Comparison of ENCODE assay signal across 20 cellular contexts in genomic region chr17:63880706-63881105, GRCh38. TPM values are rescaled to one million over a fixed set of nuclear protein-coding genes. Genes with fewer than 3 reads are reported as not detected.
A peak's percentile ranks its signal among the peaks of the same experiment; 100 is the strongest.
DNase-seq lines count a peak whose midpoint lies in the region; ATAC-seq, FAIRE-seq and TF ChIP-seq lines count a peak whose summit lies in the region.
"Had no signal": no experiment of that assay in that cellular context is flagged by ENCODE, and none has a peak within 500 bp of the region (broad histone marks: within the 10 kb centered on the region; RNA-seq: fewer than 3 reads in every experiment).

No MANE protein-coding gene starts in this region.

- H2AFZ ChIP-seq in HepG2 (ENCODE audit: low read length), result no peak overlapping the region

- H3K27me3 ChIP-seq in HepG2 (ENCODE audit: control insufficient read depth in 1 of 2, insufficient read depth in 2 of 2, low read length in 2 of 2) (peaks cover 0 to under 1% of the 10 kb centered on the region in 2 experiments; a peak in 3 of 5 replicates), aorta (ENCODE audit: control insufficient read depth in 1 of 2, insufficient read depth in 2 of 2, low read length in 1 of 2) (no peaks in the 10 kb centered on the region)
- H3K27me3 ChIP-seq: BLaER1 had no signal

- no peak for FAIRE-seq in HepG2 (lab: Jason Lieb, UNC)
- FAIRE-seq: K562 had no signal

- in situ Hi-C loops in HepG2 (cut with HindIII; ENCODE audit: extremely low pct_ligation_motif_present, low pct_unique_long_range_greater_than_20kb), result no loop called here

- CTCF ChIA-PET in activated CD8-positive, alpha-beta memory T cell treated with anti-CD3 and anti-CD28 coated beads, Interleukin-2, amount 10 ng/mL, durations not matched to agents 7 days and 5 days (lab: Charles Lee), result interaction anchor here (1.0 to 3.9 kb wide), 3 partner anchors 15 to 39 kb away, joined by 3 to 23 read pairs (median 8); no protein-coding TSS in a partner anchor
- CTCF ChIA-PET in HepG2 (lab: Yijun Ruan, JAX; ENCODE audit: low intra/inter-chr PET ratio, low total read pairs), result no interaction called here

- no peak for TF ChIP-seq POLR2A in HepG2 (IDR thresholded peaks at IDR 0.05; ENCODE audit: insufficient read depth in 1 of 2, low read depth in 2 of 2, low read length in 2 of 2)

- H3K79me2 ChIP-seq in HepG2 (ENCODE audit: insufficient read depth, low read length), result no peaks in the 10 kb centered on the region

- H3K27ac Mint-ChIP-seq in activated CD8-positive, alpha-beta memory T cell treated with anti-CD3 and anti-CD28 coated beads, Interleukin-2, amount 10 ng/mL, durations not matched to agents 7 days and 5 days, result no peak overlapping the region
- H3K27ac Mint-ChIP-seq: CD14-positive monocyte had no signal

- no peak overlapping the region for H3K4me2 ChIP-seq in HepG2 (ENCODE audit: low read depth, low read length)
- H3K4me2 ChIP-seq: BLaER1 had no signal

- no peaks in the 10 kb centered on the region for H4K20me1 ChIP-seq in HepG2 (ENCODE audit: insufficient read depth, low read length)
- H4K20me1 ChIP-seq: BLaER1 had no signal

- H3K27ac ChIP-seq in HepG2 (ENCODE audit: extremely low read length, insufficient read depth, low read length) (no peak overlapping the region), aorta (ENCODE audit: low read depth in 1 of 2, low read length in 2 of 2) (no peak overlapping the region)
- H3K27ac ChIP-seq: 22Rv1, BLaER1, HL-60 had no signal

- TF ChIP-seq EP300 in HepG2 (IDR thresholded peaks at IDR 0.05; ENCODE audit: low read depth in 2 of 2, low read length in 2 of 2), result no peak
- TF ChIP-seq EP300 in HepG2 (CRISPR knock-in tag; IDR thresholded peaks at IDR 0.05; ENCODE audit: borderline replicate concordance), result no peak

- POLR2A ChIA-PET in HepG2 (lab: Yijun Ruan, JAX), result no interaction called here

- H3K9me3 ChIP-seq in HepG2 (ENCODE audit: low read length), result no peaks in the 10 kb centered on the region
- no peaks in the 10 kb centered on the region for H3K9me3 ChIP-seq in aorta (ENCODE audit: control insufficient read depth, low read length)
- H3K9me3 ChIP-seq: BLaER1 had no signal

- intact Hi-C loops in HepG2 (cut with micrococcal nuclease; ENCODE audit: unreplicated experiment) (no loop called here), aorta (cut with DNase I) (no loop called here)

- no peaks in the 10 kb centered on the region for H3K9me3 Mint-ChIP-seq in activated CD8-positive, alpha-beta memory T cell treated with anti-CD3 and anti-CD28 coated beads, Interleukin-2, amount 10 ng/mL, durations not matched to agents 7 days and 5 days (ENCODE audit: low read depth)
- H3K9me3 Mint-ChIP-seq: CD14-positive monocyte; CD4-positive, alpha-beta memory T cell had no signal

- H3K36me3 Mint-ChIP-seq in activated CD8-positive, alpha-beta memory T cell treated with anti-CD3 and anti-CD28 coated beads, Interleukin-2, amount 10 ng/mL, durations not matched to agents 7 days and 5 days, result no peaks in the 10 kb centered on the region
- H3K36me3 Mint-ChIP-seq: CD14-positive monocyte; CD4-positive, alpha-beta memory T cell had no signal

- TF ChIP-seq CTCF in HepG2 (CRISPR knock-in tag; IDR thresholded peaks at IDR 0.05), result no peak

- 60% methylated on average over 2 of the region's 12 CpGs for WGBS in HepG2 (ENCODE audit: low lambda C conversion rate)
- 87 to 88% methylated on average over 12 of the region's 12 CpGs for WGBS in aorta, 2 donors

- no peak for TF ChIP-seq RAD21 in HepG2 (CRISPR knock-in tag; IDR thresholded peaks at IDR 0.05)

- peaks cover 10% of the 10 kb centered on the region for H3K4me1 Mint-ChIP-seq in activated CD8-positive, alpha-beta memory T cell treated with anti-CD3 and anti-CD28 coated beads, Interleukin-2, amount 10 ng/mL, durations not matched to agents 7 days and 5 days
- H3K4me1 Mint-ChIP-seq: CD14-positive monocyte had no signal

- peaks cover 9% of the 10 kb centered on the region; the same call in 1 of the 2 replicates for H3K4me1 ChIP-seq in HepG2 (ENCODE audit: insufficient read depth, low read length)
- H3K4me1 ChIP-seq in aorta (ENCODE audit: control insufficient read depth in 1 of 2, insufficient read depth in 2 of 2, low read length in 2 of 2), result no peaks in the 10 kb centered on the region

- no peak for ATAC-seq in activated CD8-positive, alpha-beta memory T cell treated with anti-CD3 and anti-CD28 coated beads, Interleukin-2, amount 10 ng/mL, durations not matched to agents 7 days and 5 days
- ATAC-seq in HepG2 (peak; percentile 10; the same call in 2 of the 3 replicates), aorta (ENCODE audit: low FRiP score) (peak; percentile 22)

- no peak overlapping the region for H3K4me3 Mint-ChIP-seq in activated CD8-positive, alpha-beta memory T cell treated with anti-CD3 and anti-CD28 coated beads, Interleukin-2, amount 10 ng/mL, durations not matched to agents 7 days and 5 days
- H3K4me3 Mint-ChIP-seq: CD14-positive monocyte; CD4-positive, alpha-beta memory T cell had no signal

- no peak overlapping the region for H3K9ac ChIP-seq in HepG2 (ENCODE audit: insufficient read depth, low read depth, low read length)
- H3K9ac ChIP-seq: BLaER1 had no signal

- H3K4me3 ChIP-seq in HepG2 (replicated peaks in 1 of 3; ENCODE audit: insufficient read depth in 1 of 3, low read depth in 2 of 3, low read length in 3 of 3), result no peak overlapping the region
- H3K4me3 ChIP-seq in aorta (ENCODE audit: low read length in 2 of 2), result no peak overlapping the region
- H3K4me3 ChIP-seq: BLaER1, K562 had no signal

- no TSS peak for BruUV-seq in HepG2 (replicated peaks; lab: Mats Ljungman, UMichigan)

- H3K27me3 Mint-ChIP-seq in activated CD8-positive, alpha-beta memory T cell treated with anti-CD3 and anti-CD28 coated beads, Interleukin-2, amount 10 ng/mL, durations not matched to agents 7 days and 5 days, result peaks cover 9% of the 10 kb centered on the region

- H3K36me3 ChIP-seq in HepG2 (replicated peaks in 1 of 2; ENCODE audit: control insufficient read depth in 1 of 2, insufficient read depth in 2 of 2, low read length in 2 of 2), result no peaks in the 10 kb centered on the region
- H3K36me3 ChIP-seq in aorta (ENCODE audit: control insufficient read depth in 1 of 2, insufficient read depth in 2 of 2, low read length in 1 of 2), result no peaks in the 10 kb centered on the region
- H3K36me3 ChIP-seq: BLaER1 had no signal

- peak; percentile 45 for DNase-seq in activated CD8-positive, alpha-beta memory T cell treated with anti-CD3 and anti-CD28 coated beads, Interleukin-2, amount 50 U/mL, for 48 hours
- DNase-seq in activated CD8-positive, alpha-beta memory T cell treated with anti-CD3 and anti-CD28 coated beads, Interleukin-2, amount 10 ng/mL, durations not matched to agents 7 days and 5 days, result no peak
- DNase-seq in HepG2 (ENCODE audit: low spot score) (no peak), aorta (no peak), inferior parietal cortex (ENCODE audit: extremely low spot score) (no peak), NCI-H146 (lab: John Stamatoyannopoulos, UW) (no peak)
- DNase-seq: CD4-positive, alpha-beta memory T cell; DMS79 treated with DMSO at 0.1 percent for 48 hours; GF-D8; HCEC 1CT; IMR-90 had no signal

RNA-seq across cellular contexts. Expression of gene GH2, which starts 1.0 kb away (rescaled TPM):
- total RNA-seq in activated CD8-positive, alpha-beta memory T cell treated with anti-CD3 and anti-CD28 coated beads, Interleukin-2, amount 10 ng/mL, durations not matched to agents 7 days and 5 days, result not detected
- total RNA-seq in HepG2 (2016; rRNA removed; fragmentation: Illumina TruSeq; extraction: Trizol) (not detected in 2 replicates), aorta (not detected)
- total RNA-seq in HepG2 (2016; cell fraction: cytosol; rRNA removed; fragmentation: Illumina TruSeq; extraction: Trizol; ENCODE audit: low read depth), result not detected in 2 replicates
- not detected in 2 replicates for total RNA-seq in HepG2 (2016; cell fraction: insoluble cytoplasmic fraction; rRNA removed; fragmentation: Illumina TruSeq; extraction: Trizol)
- not detected in 2 replicates for total RNA-seq in HepG2 (2016; cell fraction: membrane; rRNA removed; fragmentation: Illumina TruSeq; extraction: Trizol)
- not detected in 2 replicates for total RNA-seq in HepG2 (2016; cell fraction: nucleus; rRNA removed; fragmentation: Illumina TruSeq; extraction: Trizol)
- polyA plus RNA-seq in HepG2 (2011; rRNA removed) (not detected in 2 replicates), aorta (not detected)
- not detected in 2 replicates for polyA plus RNA-seq in HepG2 (2011; cell fraction: cytosol; rRNA removed)
- not detected in 2 replicates for polyA plus RNA-seq in HepG2 (2011; cell fraction: nucleus; rRNA removed)
- not detected in 2 replicates for polyA plus RNA-seq in HepG2 (2012)
- polyA plus RNA-seq in HepG2 (2016; cell fraction: cytosol; fragmentation: Illumina TruSeq; extraction: Trizol; ENCODE audit: low read depth), result not detected in 2 replicates
- polyA plus RNA-seq in HepG2 (2016; cell fraction: insoluble cytoplasmic fraction; fragmentation: Illumina TruSeq; extraction: Trizol; ENCODE audit: low read depth), result not detected in 2 replicates
- polyA plus RNA-seq in HepG2 (2016; cell fraction: membrane; fragmentation: Illumina TruSeq; extraction: Trizol; ENCODE audit: low read depth), result not detected in 2 replicates
- not detected in 2 replicates for polyA plus RNA-seq in HepG2 (2016; cell fraction: nucleus; fragmentation: Illumina TruSeq; extraction: Trizol; ENCODE audit: insufficient read depth, low read depth)
- polyA minus RNA-seq in HepG2 (2011; rRNA and poly(A)+ RNA removed; ENCODE audit: low replicate concordance), result not detected in 2 replicates
- polyA minus RNA-seq in HepG2 (2011; cell fraction: cytosol; rRNA and poly(A)+ RNA removed), result not detected in 2 replicates
- not detected in 2 replicates for polyA minus RNA-seq in HepG2 (2011; cell fraction: nucleus; rRNA and poly(A)+ RNA removed)
- total RNA-seq: A673; CD4-positive, alpha-beta memory T cell; H4; HT1080; IMR-90; K562 had no signal
- polyA plus RNA-seq: AG04450; CD14-positive monocyte; CD4-positive, alpha-beta memory T cell; IMR-90; K562 had no signal

RNA-seq across cellular contexts. Expression of gene CSH2, which starts 7.2 kb away (rescaled TPM):
- not detected for total RNA-seq in activated CD8-positive, alpha-beta memory T cell treated with anti-CD3 and anti-CD28 coated beads, Interleukin-2, amount 10 ng/mL, durations not matched to agents 7 days and 5 days
- total RNA-seq in HepG2 (2016; rRNA removed; fragmentation: Illumina TruSeq; extraction: Trizol), result not detected in 2 replicates
- total RNA-seq in HepG2 (2016; cell fraction: cytosol; rRNA removed; fragmentation: Illumina TruSeq; extraction: Trizol; ENCODE audit: low read depth), result not detected in 2 replicates
- not detected in 2 replicates for total RNA-seq in HepG2 (2016; cell fraction: insoluble cytoplasmic fraction; rRNA removed; fragmentation: Illumina TruSeq; extraction: Trizol)
- total RNA-seq in HepG2 (2016; cell fraction: membrane; rRNA removed; fragmentation: Illumina TruSeq; extraction: Trizol), result not detected in 2 replicates
- not detected in 2 replicates for total RNA-seq in HepG2 (2016; cell fraction: nucleus; rRNA removed; fragmentation: Illumina TruSeq; extraction: Trizol)
- polyA plus RNA-seq in HepG2 (2011; rRNA removed), result not detected in 2 replicates
- polyA plus RNA-seq in HepG2 (2011; cell fraction: cytosol; rRNA removed), result not detected in 2 replicates
- polyA plus RNA-seq in HepG2 (2011; cell fraction: nucleus; rRNA removed), result not detected in 2 replicates
- polyA plus RNA-seq in HepG2 (2012), result not detected in 2 replicates
- not detected in 2 replicates for polyA plus RNA-seq in HepG2 (2016; cell fraction: cytosol; fragmentation: Illumina TruSeq; extraction: Trizol; ENCODE audit: low read depth)
- polyA plus RNA-seq in HepG2 (2016; cell fraction: insoluble cytoplasmic fraction; fragmentation: Illumina TruSeq; extraction: Trizol; ENCODE audit: low read depth), result not detected in 2 replicates
- polyA plus RNA-seq in HepG2 (2016; cell fraction: membrane; fragmentation: Illumina TruSeq; extraction: Trizol; ENCODE audit: low read depth), result not detected in 2 replicates
- not detected in 2 replicates for polyA plus RNA-seq in HepG2 (2016; cell fraction: nucleus; fragmentation: Illumina TruSeq; extraction: Trizol; ENCODE audit: insufficient read depth, low read depth)
- polyA minus RNA-seq in HepG2 (2011; rRNA and poly(A)+ RNA removed; ENCODE audit: low replicate concordance), result not detected in 2 replicates
- not detected in 2 replicates for polyA minus RNA-seq in HepG2 (2011; cell fraction: cytosol; rRNA and poly(A)+ RNA removed)
- not detected in 2 replicates for polyA minus RNA-seq in HepG2 (2011; cell fraction: nucleus; rRNA and poly(A)+ RNA removed)
- total RNA-seq in aorta, result not detected
- not detected for polyA plus RNA-seq in aorta
- total RNA-seq: A673; CD4-positive, alpha-beta memory T cell; H4; HT1080; IMR-90; K562 had no signal
- polyA plus RNA-seq: AG04450; CD14-positive monocyte; CD4-positive, alpha-beta memory T cell; IMR-90; K562 had no signal

RNA-seq across cellular contexts. Expression of gene CSH1, which starts 15.7 kb away (rescaled TPM):
- total RNA-seq in activated CD8-positive, alpha-beta memory T cell treated with anti-CD3 and anti-CD28 coated beads, Interleukin-2, amount 10 ng/mL, durations not matched to agents 7 days and 5 days, result not detected
- total RNA-seq in HepG2 (2016; rRNA removed; fragmentation: Illumina TruSeq; extraction: Trizol), result not detected in 2 replicates
- total RNA-seq in HepG2 (2016; cell fraction: cytosol; rRNA removed; fragmentation: Illumina TruSeq; extraction: Trizol; ENCODE audit: low read depth), result not detected in 2 replicates
- total RNA-seq in HepG2 (2016; cell fraction: insoluble cytoplasmic fraction; rRNA removed; fragmentation: Illumina TruSeq; extraction: Trizol), result not detected in 2 replicates
- total RNA-seq in HepG2 (2016; cell fraction: membrane; rRNA removed; fragmentation: Illumina TruSeq; extraction: Trizol), result not detected in 2 replicates
- total RNA-seq in HepG2 (2016; cell fraction: nucleus; rRNA removed; fragmentation: Illumina TruSeq; extraction: Trizol), result not detected in 2 replicates
- polyA plus RNA-seq in HepG2 (2011; rRNA removed), result not detected in 2 replicates
- polyA plus RNA-seq in HepG2 (2011; cell fraction: cytosol; rRNA removed), result not detected in 2 replicates
- not detected in 2 replicates for polyA plus RNA-seq in HepG2 (2011; cell fraction: nucleus; rRNA removed)
- not detected in 2 replicates for polyA plus RNA-seq in HepG2 (2012)
- not detected in 2 replicates for polyA plus RNA-seq in HepG2 (2016; cell fraction: cytosol; fragmentation: Illumina TruSeq; extraction: Trizol; ENCODE audit: low read depth)
- not detected in 2 replicates for polyA plus RNA-seq in HepG2 (2016; cell fraction: insoluble cytoplasmic fraction; fragmentation: Illumina TruSeq; extraction: Trizol; ENCODE audit: low read depth)
- not detected in 2 replicates for polyA plus RNA-seq in HepG2 (2016; cell fraction: membrane; fragmentation: Illumina TruSeq; extraction: Trizol; ENCODE audit: low read depth)
- not detected in 2 replicates for polyA plus RNA-seq in HepG2 (2016; cell fraction: nucleus; fragmentation: Illumina TruSeq; extraction: Trizol; ENCODE audit: insufficient read depth, low read depth)
- not detected in 2 replicates for polyA minus RNA-seq in HepG2 (2011; rRNA and poly(A)+ RNA removed; ENCODE audit: low replicate concordance)
- polyA minus RNA-seq in HepG2 (2011; cell fraction: cytosol; rRNA and poly(A)+ RNA removed), result not detected in 2 replicates
- not detected in 2 replicates for polyA minus RNA-seq in HepG2 (2011; cell fraction: nucleus; rRNA and poly(A)+ RNA removed)
- not detected for total RNA-seq in aorta
- not detected for polyA plus RNA-seq in aorta
- total RNA-seq: A673; CD4-positive, alpha-beta memory T cell; H4; HT1080; IMR-90; K562 had no signal
- polyA plus RNA-seq: AG04450; CD14-positive monocyte; CD4-positive, alpha-beta memory T cell; IMR-90; K562 had no signal

RNA-seq across cellular contexts. Expression of gene CSHL1, which starts 30.4 kb away (rescaled TPM):
- not detected for total RNA-seq in activated CD8-positive, alpha-beta memory T cell treated with anti-CD3 and anti-CD28 coated beads, Interleukin-2, amount 10 ng/mL, durations not matched to agents 7 days and 5 days
- total RNA-seq in HepG2 (2016; rRNA removed; fragmentation: Illumina TruSeq; extraction: Trizol) (not detected in 2 replicates), aorta (not detected)
- not detected in 2 replicates for total RNA-seq in HepG2 (2016; cell fraction: cytosol; rRNA removed; fragmentation: Illumina TruSeq; extraction: Trizol; ENCODE audit: low read depth)
- not detected in 2 replicates for total RNA-seq in HepG2 (2016; cell fraction: insoluble cytoplasmic fraction; rRNA removed; fragmentation: Illumina TruSeq; extraction: Trizol)
- total RNA-seq in HepG2 (2016; cell fraction: membrane; rRNA removed; fragmentation: Illumina TruSeq; extraction: Trizol), result not detected in 2 replicates
- not detected in 2 replicates for total RNA-seq in HepG2 (2016; cell fraction: nucleus; rRNA removed; fragmentation: Illumina TruSeq; extraction: Trizol)
- polyA plus RNA-seq in HepG2 (2011; rRNA removed) (not detected in 2 replicates), aorta (not detected)
- polyA plus RNA-seq in HepG2 (2011; cell fraction: cytosol; rRNA removed), result not detected in 2 replicates
- not detected in 2 replicates for polyA plus RNA-seq in HepG2 (2011; cell fraction: nucleus; rRNA removed)
- not detected in 2 replicates for polyA plus RNA-seq in HepG2 (2012)
- polyA plus RNA-seq in HepG2 (2016; cell fraction: cytosol; fragmentation: Illumina TruSeq; extraction: Trizol; ENCODE audit: low read depth), result not detected in 2 replicates
- polyA plus RNA-seq in HepG2 (2016; cell fraction: insoluble cytoplasmic fraction; fragmentation: Illumina TruSeq; extraction: Trizol; ENCODE audit: low read depth), result not detected in 2 replicates
- polyA plus RNA-seq in HepG2 (2016; cell fraction: membrane; fragmentation: Illumina TruSeq; extraction: Trizol; ENCODE audit: low read depth), result not detected in 2 replicates
- polyA plus RNA-seq in HepG2 (2016; cell fraction: nucleus; fragmentation: Illumina TruSeq; extraction: Trizol; ENCODE audit: insufficient read depth, low read depth), result not detected in 2 replicates
- polyA minus RNA-seq in HepG2 (2011; rRNA and poly(A)+ RNA removed; ENCODE audit: low replicate concordance), result not detected in 2 replicates
- polyA minus RNA-seq in HepG2 (2011; cell fraction: cytosol; rRNA and poly(A)+ RNA removed), result not detected in 2 replicates
- polyA minus RNA-seq in HepG2 (2011; cell fraction: nucleus; rRNA and poly(A)+ RNA removed), result not detected in 2 replicates
- total RNA-seq: A673; CD4-positive, alpha-beta memory T cell; H4; HT1080; IMR-90; K562 had no signal
- polyA plus RNA-seq: AG04450; CD14-positive monocyte; CD4-positive, alpha-beta memory T cell; IMR-90; K562 had no signal

RNA-seq across cellular contexts. Expression of gene GH1, which starts 37.9 kb away (rescaled TPM):
- not detected for total RNA-seq in activated CD8-positive, alpha-beta memory T cell treated with anti-CD3 and anti-CD28 coated beads, Interleukin-2, amount 10 ng/mL, durations not matched to agents 7 days and 5 days
- total RNA-seq in HepG2 (2016; rRNA removed; fragmentation: Illumina TruSeq; extraction: Trizol), result not detected in 2 replicates
- total RNA-seq in HepG2 (2016; cell fraction: cytosol; rRNA removed; fragmentation: Illumina TruSeq; extraction: Trizol; ENCODE audit: low read depth), result not detected in 2 replicates
- not detected in 2 replicates for total RNA-seq in HepG2 (2016; cell fraction: insoluble cytoplasmic fraction; rRNA removed; fragmentation: Illumina TruSeq; extraction: Trizol)
- total RNA-seq in HepG2 (2016; cell fraction: membrane; rRNA removed; fragmentation: Illumina TruSeq; extraction: Trizol), result not detected in 2 replicates
- not detected in 2 replicates for total RNA-seq in HepG2 (2016; cell fraction: nucleus; rRNA removed; fragmentation: Illumina TruSeq; extraction: Trizol)
- polyA plus RNA-seq in HepG2 (2011; rRNA removed), result not detected in 2 replicates
- not detected in 2 replicates for polyA plus RNA-seq in HepG2 (2011; cell fraction: cytosol; rRNA removed)
- polyA plus RNA-seq in HepG2 (2011; cell fraction: nucleus; rRNA removed), result not detected in 2 replicates
- not detected in 2 replicates for polyA plus RNA-seq in HepG2 (2012)
- polyA plus RNA-seq in HepG2 (2016; cell fraction: cytosol; fragmentation: Illumina TruSeq; extraction: Trizol; ENCODE audit: low read depth), result not detected in 2 replicates
- not detected in 2 replicates for polyA plus RNA-seq in HepG2 (2016; cell fraction: insoluble cytoplasmic fraction; fragmentation: Illumina TruSeq; extraction: Trizol; ENCODE audit: low read depth)
- polyA plus RNA-seq in HepG2 (2016; cell fraction: membrane; fragmentation: Illumina TruSeq; extraction: Trizol; ENCODE audit: low read depth), result not detected in 2 replicates
- polyA plus RNA-seq in HepG2 (2016; cell fraction: nucleus; fragmentation: Illumina TruSeq; extraction: Trizol; ENCODE audit: insufficient read depth, low read depth), result not detected in 2 replicates
- not detected in 2 replicates for polyA minus RNA-seq in HepG2 (2011; rRNA and poly(A)+ RNA removed; ENCODE audit: low replicate concordance)
- not detected in 2 replicates for polyA minus RNA-seq in HepG2 (2011; cell fraction: cytosol; rRNA and poly(A)+ RNA removed)
- polyA minus RNA-seq in HepG2 (2011; cell fraction: nucleus; rRNA and poly(A)+ RNA removed), result not detected in 2 replicates
- not detected for total RNA-seq in aorta
- polyA plus RNA-seq in aorta, result not detected
- total RNA-seq: A673; CD4-positive, alpha-beta memory T cell; H4; HT1080; IMR-90; K562 had no signal
- polyA plus RNA-seq: AG04450; CD14-positive monocyte; CD4-positive, alpha-beta memory T cell; IMR-90; K562 had no signal
